ENCODE assay signal across 21 cellular contexts in genomic region chr5:149080294-149080693, GRCh38.
"Had no signal": no experiment of that assay in that cellular context is flagged by ENCODE, and none has a peak within 500 bp of the region (broad histone marks: within the 10 kb centered on the region; RNA-seq: fewer than 3 reads in every experiment).

No MANE protein-coding gene starts in this region.

- DNase-seq: IMR-90, Karpas-422, KG1, MM.1S, NCI-H1092 treated with DMSO at 0.1 percent for 48 hours, NCI-H1436, NCI-H187, NCI-H2029, NCI-H2081 treated with DMSO at 0.1 percent for 48 hours, NCI-H2171, NCI-H446, NCI-H510A, NCI-H524 treated with DMSO at 0.1 percent for 48 hours, NCI-H69, NCI-H774, Right ventricle myocardium superior, RPMI8226, SIG-M5, SK-N-SH, SW 1271 had no signal

- ATAC-seq: HepG2 had no signal
